ENCODE assay signal across 16 cellular contexts in the genomic region with DNA sequence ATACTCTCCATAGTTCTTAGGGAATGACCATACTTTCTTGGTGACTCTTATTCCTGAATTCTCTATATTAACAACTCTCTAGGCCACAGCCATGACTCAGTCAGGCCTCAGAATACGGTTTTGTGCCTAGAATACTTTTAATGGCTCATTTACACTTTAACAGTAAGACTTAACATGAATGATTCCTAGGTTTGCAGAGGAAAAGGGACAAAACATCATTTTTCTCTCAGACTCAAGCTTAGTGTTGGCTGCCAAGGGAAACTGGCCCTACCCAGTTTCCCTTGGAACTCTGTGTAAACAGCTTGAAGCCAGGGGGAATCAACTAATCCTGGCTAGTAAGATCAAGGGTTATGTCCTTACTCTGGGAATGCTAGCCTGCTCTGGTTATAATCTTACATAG.
DNase-seq lines count a peak whose midpoint lies in the region; ATAC-seq and TF ChIP-seq lines count a peak whose summit lies in the region.
"Had no signal": no experiment of that assay in that cellular context is flagged by ENCODE, and none has a peak within 500 bp of the region (broad histone marks: within the 10 kb centered on the region; RNA-seq: fewer than 3 reads in every experiment).

No MANE protein-coding gene starts in this region.

- no peak overlapping the region for H3K4me3 Mint-ChIP-seq in endodermal cell
- no peak overlapping the region for H3K4me3 Mint-ChIP-seq in nephron
- H3K4me3 Mint-ChIP-seq: CD4-positive, alpha-beta T cell; mesothelial cell of epicardium had no signal

- H3K4me1 ChIP-seq in endodermal cell (ENCODE audit: control insufficient read depth, insufficient read depth, low read length), result peaks cover 7% of the 10 kb centered on the region
- H3K4me1 ChIP-seq: right lobe of liver had no signal

- no peaks in the 10 kb centered on the region for H3K27me3 Mint-ChIP-seq in endodermal cell (ENCODE audit: insufficient read depth)
- no peaks in the 10 kb centered on the region for H3K27me3 Mint-ChIP-seq in nephron (ENCODE audit: low read depth)

- peaks cover 24% of the 10 kb centered on the region for H3K4me1 Mint-ChIP-seq in endodermal cell
- peaks cover 14% of the 10 kb centered on the region for H3K4me1 Mint-ChIP-seq in nephron
- H3K4me1 Mint-ChIP-seq: mesothelial cell of epicardium had no signal

- DNase-seq in Ammon's horn (ENCODE audit: low spot score), result peak; percentile 8
- DNase-seq in HT1080 (ENCODE audit: low read depth), result peak; percentile 8
- no peak for DNase-seq in endodermal cell
- no peak for DNase-seq in NCI-H748 (lab: John Stamatoyannopoulos, UW; ENCODE audit: unreplicated experiment)
- no peak for DNase-seq in DMS153 treated with DMSO at 0.1 percent for 48 hours (lab: John Stamatoyannopoulos, UW; ENCODE audit: unreplicated experiment)
- no peak for DNase-seq in activated CD4-positive, alpha-beta T cell treated with anti-CD3 and anti-CD28 coated beads for 48 hours
- DNase-seq: activated CD4-positive, alpha-beta T cell treated with anti-CD3 and anti-CD28 coated beads for 4 hours; CD4-positive, alpha-beta T cell; NCI-H2081; NCI-H524 treated with DMSO at 0.1 percent for 48 hours; right lobe of liver; stimulated activated CD4-positive, alpha-beta T cell treated with anti-CD3 and anti-CD28 coated beads, Interleukin-2, amount 100 ng/mL, for 24 hours; stomach had no signal

- H3K36me3 Mint-ChIP-seq in endodermal cell (ENCODE audit: low read depth) (no peaks in the 10 kb centered on the region), nephron (ENCODE audit: low read depth) (no peaks in the 10 kb centered on the region)
- H3K36me3 Mint-ChIP-seq: mesothelial cell of epicardium had no signal

- no peak for ATAC-seq in GM18909 (IDR thresholded peaks at IDR 0.05; ENCODE audit: poor library complexity, unreplicated experiment)
- ATAC-seq: right lobe of liver had no signal

- H3K27ac ChIP-seq in endodermal cell (ENCODE audit: low read depth, low read length), result no peak overlapping the region
- H3K27ac ChIP-seq: right lobe of liver, stomach had no signal

- TF ChIP-seq CTCF in endodermal cell (conservative IDR thresholded peaks at IDR 0.05) (no peak), nephron (IDR thresholded peaks at IDR 0.05; ENCODE audit: unreplicated experiment in 3 of 3) (no peak)

- H3K27ac Mint-ChIP-seq in endodermal cell (peak overlapping the region; percentile 35), nephron (peak overlapping the region in 2 of 3 experiments; percentile 45 to 48)
- H3K27ac Mint-ChIP-seq: CD4-positive, alpha-beta T cell; mesothelial cell of epicardium had no signal

- H3K27me3 ChIP-seq in endodermal cell (ENCODE audit: control insufficient read depth, insufficient read depth, low read length, poor library complexity, severe bottlenecking), result no peaks in the 10 kb centered on the region
- H3K27me3 ChIP-seq: right lobe of liver, stomach had no signal

- no peak overlapping the region for H3K4me3 ChIP-seq in endodermal cell (ENCODE audit: low read length)
- H3K4me3 ChIP-seq: right lobe of liver, stomach had no signal

- 79% methylated on average over 1 of the region's 1 CpG; no CpG with 5 or more reads in 1 of the 2 experiments for WGBS in endodermal cell (ENCODE audit: insufficient coverage in 1 of 2, insufficient read length in 1 of 2), 2 experiments

- no peaks in the 10 kb centered on the region for H3K36me3 ChIP-seq in endodermal cell (ENCODE audit: control insufficient read depth, insufficient read depth, low read length)
- H3K36me3 ChIP-seq: right lobe of liver, stomach had no signal

- no peak overlapping the region for H3K9ac ChIP-seq in endodermal cell (ENCODE audit: extremely low read depth, low read length, poor library complexity, severe bottlenecking)

- H3K9me3 ChIP-seq in endodermal cell (ENCODE audit: control insufficient read depth, low read length), result no peaks in the 10 kb centered on the region
- H3K9me3 ChIP-seq: right lobe of liver, stomach had no signal

- H3K9me3 Mint-ChIP-seq in endodermal cell (no peaks in the 10 kb centered on the region), nephron (no peaks in the 10 kb centered on the region)
- H3K9me3 Mint-ChIP-seq: CD4-positive, alpha-beta T cell; mesothelial cell of epicardium had no signal

Comparison
In these comparisons a context has a peak if more than half of its experiments do, and no peak if none do; other contexts are left out.
1. DNase-seq: peak in Ammon's horn (single experiment) and HT1080 (single experiment); none in endodermal cell (single experiment), NCI-H748 (single experiment), DMS153 treated with DMSO at 0.1 percent for 48 hours (single experiment) and activated CD4-positive, alpha-beta T cell treated with anti-CD3 and anti-CD28 coated beads for 48 hours (single experiment).